16 cellular contexts compared by ENCODE assay signal in the genomic region with DNA sequence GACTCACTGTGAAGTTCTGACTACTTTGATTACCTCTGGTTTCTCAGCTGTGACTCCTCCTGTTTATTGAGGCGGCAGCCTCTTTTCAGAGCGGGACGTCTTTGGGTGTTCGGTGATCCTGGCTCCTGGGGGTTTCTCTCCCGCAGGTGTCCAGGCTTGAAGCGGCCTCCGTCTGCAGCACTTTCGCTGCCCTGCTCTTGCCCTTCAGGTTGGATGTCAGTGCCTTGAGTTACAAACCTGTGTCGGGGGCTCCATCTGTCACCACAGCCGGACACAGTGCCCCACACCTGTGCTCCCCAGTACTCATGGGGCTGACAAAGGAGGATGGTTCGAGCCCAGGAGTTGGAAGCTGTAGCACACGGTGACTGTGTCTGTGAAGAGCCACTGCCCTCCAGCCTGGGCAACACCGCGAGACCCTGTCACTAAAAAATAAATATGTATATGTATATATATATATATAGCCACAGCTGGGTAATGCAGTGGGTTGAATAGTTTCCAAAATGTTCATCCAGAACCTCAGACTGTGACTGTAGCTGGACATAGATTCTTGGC.
DNase-seq lines count a peak whose midpoint lies in the region; ATAC-seq, FAIRE-seq and TF ChIP-seq lines count a peak whose summit lies in the region.
"Had no signal": no experiment of that assay in that cellular context is flagged by ENCODE, and none has a peak within 500 bp of the region (broad histone marks: within the 10 kb centered on the region; RNA-seq: fewer than 3 reads in every experiment).

No MANE protein-coding gene starts in this region.

- H2AFZ ChIP-seq in OCI-LY1 (ENCODE audit: low read length) (no peak overlapping the region), K562 (ENCODE audit: low read depth, low read length) (peak overlapping the region; percentile 32; the same call in 1 of the 2 replicates), PC-3 (ENCODE audit: low read length) (no peak overlapping the region)

- no peak overlapping the region; the same call in 1 of the 2 replicates for H3K4me2 ChIP-seq in OCI-LY1 (ENCODE audit: low read length)
- H3K4me2 ChIP-seq in K562 (ENCODE audit: insufficient read depth, low read length): no peak overlapping the region
- H3K4me2 ChIP-seq in PC-3 (ENCODE audit: low read length): no peak overlapping the region

- intact Hi-C loops in K562 (cut with micrococcal nuclease) (loop anchor here (10.0 kb wide), 1 partner anchor 679 kb away; no protein-coding TSS in a partner anchor), PC-3 (cut with micrococcal nuclease) (no loop called here)

- 40% methylated on average over 14 of the region's 14 CpGs for WGBS in K562 (ENCODE audit: insufficient coverage, low coverage, missing lambda C conversion rate)

- no peak for FAIRE-seq in K562 (lab: Jason Lieb, UNC)

- H3K4me3 ChIP-seq in OCI-LY1 (ENCODE audit: low read depth, low read length, poor library complexity, severe bottlenecking): peak overlapping the region; percentile 28
- H3K4me3 ChIP-seq in K562: no peak overlapping the region
- no peak overlapping the region for H3K4me3 ChIP-seq in PC-3 (ENCODE audit: low read length)

- 0 out of 2 replicates have a peak, but pooled peaks cover 6% of the 10 kb centered on the region for H3K27me3 ChIP-seq in OCI-LY1 (ENCODE audit: insufficient read depth, low read length)
- H3K27me3 ChIP-seq in K562 (ENCODE audit: control insufficient read depth in 2 of 2, insufficient read depth in 2 of 2, low read length in 2 of 2): peaks cover 29 to 68% of the 10 kb centered on the region in 2 experiments; a peak in 4 of 5 replicates
- H3K27me3 ChIP-seq in PC-3 (ENCODE audit: low read length): peaks cover 64% of the 10 kb centered on the region

- H3K9me3 Mint-ChIP-seq in activated naive CD4-positive, alpha-beta T cell treated with anti-CD3 and anti-CD28 coated beads, Interleukin-2, amount 10 ng/mL, durations not matched to agents 7 days and 5 days: no peaks in the 10 kb centered on the region
- H3K9me3 Mint-ChIP-seq in stimulated activated naive B cell treated with anti-CD40 and anti-IgM and Interleukin-4, amounts not matched to agents 10 μg/mL and 1 μg/mL and 100 μg/mL, for 72 hours: no peaks in the 10 kb centered on the region

- no peaks in the 10 kb centered on the region for H3K9me2 ChIP-seq in OCI-LY1 (ENCODE audit: low read depth, low read length)
- H3K9me2 ChIP-seq in PC-3 (replicated peaks; ENCODE audit: low read length): no peaks in the 10 kb centered on the region

- TF ChIP-seq RAD21 in K562 (CRISPR knock-in tag; conservative IDR thresholded peaks at IDR 0.05 in 1 of 2, IDR thresholded peaks at IDR 0.05 in 1 of 2): no peak

- in situ Hi-C loops in K562 (cut with MboI): no loop called here

- H3K4me3 Mint-ChIP-seq in activated naive CD4-positive, alpha-beta T cell treated with anti-CD3 and anti-CD28 coated beads, Interleukin-2, amount 10 ng/mL, durations not matched to agents 7 days and 5 days: peak overlapping the region; percentile 92
- peak overlapping the region; percentile 88 to 89 for H3K4me3 Mint-ChIP-seq in stimulated activated naive B cell treated with anti-CD40 and anti-IgM and Interleukin-4, amounts not matched to agents 10 μg/mL and 1 μg/mL and 100 μg/mL, for 72 hours

- DNase-seq in activated naive CD4-positive, alpha-beta T cell treated with anti-CD3 and anti-CD28 coated beads, Interleukin-2, amount 10 ng/mL, durations not matched to agents 7 days and 5 days: no peak
- DNase-seq in activated naive CD4-positive, alpha-beta T cell treated with Interleukin-2 at 50 U/mL for 16 hours: no peak
- DNase-seq in K562 (ENCODE audit: extremely low read depth in 1 of 4, low spot score in 3 of 4): no peak
- DNase-seq in stimulated activated naive B cell treated with anti-CD40 and anti-IgM and Interleukin-4, amounts not matched to agents 10 μg/mL and 1 μg/mL and 100 μg/mL, for 72 hours: no peak
- DNase-seq in PC-3: no peak
- DNase-seq in NCI-H226: no peak
- DNase-seq in AG08396 (ENCODE audit: low spot score): no peak
- DNase-seq: anterior cingulate cortex, colonic mucosa, DMS79 treated with DMSO at 0.1 percent for 48 hours, heart right ventricle, NCI-H2029, NCI-H774, psoas muscle had no signal

- no peak overlapping the region for H3K27ac ChIP-seq in OCI-LY1 (ENCODE audit: low read depth, low read length, poor library complexity, severe bottlenecking)
- no peak overlapping the region for H3K27ac ChIP-seq in K562 (ENCODE audit: extremely low read depth, low read depth, low read length)
- no peak overlapping the region for H3K27ac ChIP-seq in PC-3 (ENCODE audit: low read length)
- H3K27ac ChIP-seq: colonic mucosa, heart right ventricle, psoas muscle, thoracic aorta had no signal

- peaks cover 24% of the 10 kb centered on the region for H3K4me1 Mint-ChIP-seq in activated naive CD4-positive, alpha-beta T cell treated with anti-CD3 and anti-CD28 coated beads, Interleukin-2, amount 10 ng/mL, durations not matched to agents 7 days and 5 days
- H3K4me1 Mint-ChIP-seq in stimulated activated naive B cell treated with anti-CD40 and anti-IgM and Interleukin-4, amounts not matched to agents 10 μg/mL and 1 μg/mL and 100 μg/mL, for 72 hours: peaks cover 6 to 29% of the 10 kb centered on the region in 2 donors

- no peaks in the 10 kb centered on the region for H3K79me2 ChIP-seq in OCI-LY1 (ENCODE audit: insufficient read depth, low read length)
- H3K79me2 ChIP-seq in K562 (ENCODE audit: control insufficient read depth, insufficient read depth, low read length): no peaks in the 10 kb centered on the region
- no peaks in the 10 kb centered on the region for H3K79me2 ChIP-seq in PC-3 (ENCODE audit: low read length)

- H3K27ac Mint-ChIP-seq in activated naive CD4-positive, alpha-beta T cell treated with anti-CD3 and anti-CD28 coated beads, Interleukin-2, amount 10 ng/mL, durations not matched to agents 7 days and 5 days: peak overlapping the region; percentile 85
- no peak overlapping the region for H3K27ac Mint-ChIP-seq in stimulated activated naive B cell treated with anti-CD40 and anti-IgM and Interleukin-4, amounts not matched to agents 10 μg/mL and 1 μg/mL and 100 μg/mL, for 72 hours

- H3K36me3 ChIP-seq in OCI-LY1 (ENCODE audit: insufficient read depth, low read length) (no peaks in the 10 kb centered on the region), K562 (ENCODE audit: control insufficient read depth, insufficient read depth, low read length) (no peaks in the 10 kb centered on the region), PC-3 (ENCODE audit: low read depth, low read length) (no peaks in the 10 kb centered on the region)
- H3K36me3 ChIP-seq: colonic mucosa, heart right ventricle, thoracic aorta had no signal

- H3K36me3 Mint-ChIP-seq in activated naive CD4-positive, alpha-beta T cell treated with anti-CD3 and anti-CD28 coated beads, Interleukin-2, amount 10 ng/mL, durations not matched to agents 7 days and 5 days: no peaks in the 10 kb centered on the region
- H3K36me3 Mint-ChIP-seq in stimulated activated naive B cell treated with anti-CD40 and anti-IgM and Interleukin-4, amounts not matched to agents 10 μg/mL and 1 μg/mL and 100 μg/mL, for 72 hours: peaks cover 2 to 4% of the 10 kb centered on the region in 2 donors

- no peaks in the 10 kb centered on the region for H3K9me1 ChIP-seq in K562 (ENCODE audit: control insufficient read depth, insufficient read depth, low read length)

- POLR2A ChIA-PET in K562 (lab: Yijun Ruan, JAX) (no interaction called here), PC-3 (lab: Charles Lee; ENCODE audit: unreplicated experiment) (no interaction called here)

- CTCF ChIA-PET in activated naive CD4-positive, alpha-beta T cell treated with anti-CD3 and anti-CD28 coated beads, Interleukin-2, amount 10 ng/mL, durations not matched to agents 7 days and 5 days (lab: Charles Lee): interaction anchor here (0.6 to 1.3 kb wide), 3 partner anchors 19 to 677 kb away, joined by 3 to 4 read pairs (median 3); no protein-coding TSS in a partner anchor
- CTCF ChIA-PET in K562 (lab: Yijun Ruan, JAX; ENCODE audit: low intra/inter-chr PET ratio) (interaction anchor here (0.6 kb wide), 1 partner anchor 414 kb away, joined by 3 read pairs; no protein-coding TSS in a partner anchor), PC-3 (lab: Charles Lee) (no interaction called here)

- no peak for TF ChIP-seq EP300 in K562 (IDR thresholded peaks at IDR 0.05; ENCODE audit: low read length)

- H3K9me3 ChIP-seq in OCI-LY1 (ENCODE audit: low read length): no peaks in the 10 kb centered on the region
- H3K9me3 ChIP-seq in K562 (replicated peaks; ENCODE audit: control insufficient read depth, insufficient read depth, low read depth, low read length): no peaks in the 10 kb centered on the region
- H3K9me3 ChIP-seq in PC-3 (ENCODE audit: low read length): no peaks in the 10 kb centered on the region
- H3K9me3 ChIP-seq: colonic mucosa, heart right ventricle, psoas muscle, thoracic aorta had no signal

- H3K4me1 ChIP-seq in OCI-LY1 (ENCODE audit: insufficient read depth, low read length, severe bottlenecking) (peaks cover 7% of the 10 kb centered on the region), K562 (replicated peaks in 1 of 2; ENCODE audit: control insufficient read depth in 2 of 2, insufficient read depth in 2 of 2, low read length in 2 of 2) (peaks cover 0 to 19% of the 10 kb centered on the region in 2 experiments; a peak in 2 of 5 replicates), PC-3 (ENCODE audit: insufficient read depth, low read length) (peaks cover 4% of the 10 kb centered on the region; the same call in 1 of the 2 replicates)
- H3K4me1 ChIP-seq: colonic mucosa, psoas muscle had no signal

- no peaks in the 10 kb centered on the region for H4K20me1 ChIP-seq in OCI-LY1 (ENCODE audit: insufficient read depth, low read length)
- H4K20me1 ChIP-seq in K562 (replicated peaks; ENCODE audit: control insufficient read depth, insufficient read depth, low read length): no peaks in the 10 kb centered on the region; the same call in 1 of the 2 replicates
- H4K20me1 ChIP-seq in PC-3 (ENCODE audit: low read length): no peaks in the 10 kb centered on the region

- H3K9ac ChIP-seq in OCI-LY1 (ENCODE audit: low read length) (no peak overlapping the region), K562 (ENCODE audit: insufficient read depth in 1 of 2, low read depth in 2 of 2, low read length in 2 of 2) (no peak overlapping the region), PC-3 (ENCODE audit: low read length) (no peak overlapping the region)

- no TSS peak for BruUV-seq in K562 (replicated peaks; lab: Mats Ljungman, UMichigan)
- BruUV-seq in PC-3 (replicated peaks; lab: Mats Ljungman, UMichigan): no TSS peak

- ATAC-seq in K562 (no peak), PC-3 (no peak)
- ATAC-seq in stimulated activated naive B cell treated with anti-CD40 and anti-IgM and Interleukin-4, amounts not matched to agents 10 μg/mL and 1 μg/mL and 100 μg/mL, for 72 hours (replicated peaks): no peak
- ATAC-seq: psoas muscle had no signal

- H3F3A ChIP-seq in OCI-LY1 (ENCODE audit: insufficient read depth, low read length) (no peaks in the 10 kb centered on the region), PC-3 (ENCODE audit: low read length, unreplicated experiment) (no peaks in the 10 kb centered on the region)

- TF ChIP-seq CTCF in OCI-LY1 (IDR thresholded peaks at IDR 0.05; ENCODE audit: low read length) (no peak), K562 (IDR thresholded peaks at IDR 0.05 in 2 of 3, conservative IDR thresholded peaks at IDR 0.05 in 1 of 3; ENCODE audit: insufficient read depth in 2 of 3, low read depth in 1 of 3, low read length in 3 of 3) (no peak), PC-3 (conservative IDR thresholded peaks at IDR 0.05; ENCODE audit: low read depth, low read length) (no peak)

- peaks cover 75% of the 10 kb centered on the region for H3K27me3 Mint-ChIP-seq in activated naive CD4-positive, alpha-beta T cell treated with anti-CD3 and anti-CD28 coated beads, Interleukin-2, amount 10 ng/mL, durations not matched to agents 7 days and 5 days
- peaks cover 42 to 60% of the 10 kb centered on the region in 2 donors for H3K27me3 Mint-ChIP-seq in stimulated activated naive B cell treated with anti-CD40 and anti-IgM and Interleukin-4, amounts not matched to agents 10 μg/mL and 1 μg/mL and 100 μg/mL, for 72 hours

- no peak for TF ChIP-seq POLR2A in K562 (conservative IDR thresholded peaks at IDR 0.05)
